8 cellular contexts compared by ENCODE assay signal in the genomic region with DNA sequence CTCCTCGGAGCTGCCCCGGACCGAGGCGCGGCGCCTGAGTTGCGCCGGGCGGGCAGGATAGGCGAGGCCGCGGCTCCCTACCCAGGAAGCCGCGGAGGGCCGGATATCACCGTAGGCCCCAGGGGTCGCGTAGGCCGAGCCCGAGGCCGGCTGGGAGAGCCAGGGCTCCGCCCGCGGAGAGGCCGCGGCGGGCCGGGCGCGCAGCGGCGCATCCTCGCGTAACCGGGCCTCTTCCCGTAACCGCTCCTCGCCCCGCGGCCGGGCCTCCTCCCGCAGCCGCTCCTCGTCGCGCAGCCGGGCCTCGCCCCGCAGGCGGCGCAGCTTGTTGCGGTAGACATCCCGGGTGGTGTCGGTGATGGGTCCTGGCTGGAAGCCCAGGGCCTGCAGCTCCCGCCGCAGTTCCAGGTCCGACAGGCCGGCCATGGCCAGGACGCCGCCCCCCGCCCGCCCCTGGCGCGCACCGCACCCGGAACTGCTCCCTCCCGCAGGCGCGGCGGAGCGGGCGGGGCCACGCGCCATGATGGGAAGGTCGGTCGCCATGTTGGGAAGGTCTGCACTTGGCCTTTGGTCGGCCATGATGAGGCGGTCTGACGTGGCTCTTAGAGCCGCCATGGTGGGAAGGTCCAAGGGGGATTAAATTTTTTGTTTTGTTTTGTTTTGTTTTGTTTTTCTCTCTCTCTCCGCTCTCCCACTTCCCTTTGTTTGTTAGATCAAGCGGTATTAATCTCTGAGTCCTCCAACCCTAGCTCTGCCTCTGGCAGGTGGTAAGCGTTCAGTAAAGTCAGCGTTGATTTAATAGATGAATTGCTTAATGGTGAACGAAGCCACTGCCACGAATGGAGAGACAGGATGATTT. TPM values are rescaled to one million over a fixed set of nuclear protein-coding genes. Genes with fewer than 3 reads are reported as not detected.
DNase-seq lines count a peak whose midpoint lies in the region; ATAC-seq, FAIRE-seq and TF ChIP-seq lines count a peak whose summit lies in the region.

Gene LEMD2 (minus strand): TSS at position 437 of the 856 bp plus-strand sequence. CDS start 14 bp downstream, at position 423.

- H3K27ac Mint-ChIP-seq in WTC11 (peak within 1 kb of the TSS; percentile 86), immature natural killer cell (peak within 1 kb of the TSS; percentile 95 to 99 (median 98))

- peaks cover 12% of the 10 kb centered on the region for H3K36me3 ChIP-seq in bronchial epithelial cell (ENCODE audit: control insufficient read depth, insufficient read depth, low read length)

- H3K4me1 Mint-ChIP-seq in WTC11 (peaks cover 81% of the 10 kb centered on the region), immature natural killer cell (peaks cover 46 to 52% of the 10 kb centered on the region in 2 donors)

- H3K4me3 ChIP-seq in AG04449 (ENCODE audit: low read depth, low read length) = peak within 1 kb of the TSS; percentile 75
- peak within 1 kb of the TSS; percentile 59 for H3K4me3 ChIP-seq in bronchial epithelial cell (ENCODE audit: low read depth, low read length)

- H3K36me3 Mint-ChIP-seq in WTC11 (peaks cover 8% of the 10 kb centered on the region), immature natural killer cell (peaks cover 1 to 11% (median 7%) of the 10 kb centered on the region in 3 donors)

- DNase-seq in AG04449 (ENCODE audit: low read depth, low spot score) (peak; percentile 47), NCI-H226 (peak; percentile 85), WTC11 (ENCODE audit: low spot score) (peak; percentile 91), bronchial epithelial cell (ENCODE audit: low read depth) (peak; percentile 76), immature natural killer cell (peak; percentile 90 to 91 (median 91)), smooth muscle cell of the brain vasculature (ENCODE audit: low read depth, low spot score) (peak; percentile 88)

- peaks cover 2% of the 10 kb centered on the region for H3K27me3 ChIP-seq in bronchial epithelial cell (ENCODE audit: control insufficient read depth, insufficient read depth, low read length)

- no peaks in the 10 kb centered on the region for H3K27me3 Mint-ChIP-seq in WTC11 (ENCODE audit: low read depth)
- H3K27me3 Mint-ChIP-seq in immature natural killer cell (ENCODE audit: low read depth in 3 of 3) = peaks cover 0 to 10% (median 6%) of the 10 kb centered on the region in 3 donors

- CTCF ChIA-PET in AG04449 (lab: Yijun Ruan, JAX) = interaction anchor here (1.2 to 12.9 kb wide), 5 partner anchors 18 to 374 kb away, joined by 3 to 231 read pairs (median 4); no protein-coding TSS in a partner anchor
- CTCF ChIA-PET in WTC11 (lab: Charles Lee) = interaction anchor here (1.0 to 4.2 kb wide), 3 partner anchors 18 to 34 kb away, joined by 4 to 29 read pairs (median 8); no protein-coding TSS in a partner anchor

- H3K9me3 Mint-ChIP-seq in WTC11 = no peaks in the 10 kb centered on the region
- H3K9me3 Mint-ChIP-seq in immature natural killer cell = no peaks in the 10 kb centered on the region

- TF ChIP-seq CTCF in AG04449 (IDR thresholded peaks at IDR 0.05; ENCODE audit: insufficient read depth, low read length, missing control alignments) (no peak), WTC11 (IDR thresholded peaks at IDR 0.05) (no peak), bronchial epithelial cell (IDR thresholded peaks at IDR 0.05; ENCODE audit: insufficient read depth, low read length, severe bottlenecking) (peak; percentile 20)

- no peak for FAIRE-seq in bronchial epithelial cell (lab: Jason Lieb, UNC)

- peak; percentile 85 for ATAC-seq in GM18907 (IDR thresholded peaks at IDR 0.05; ENCODE audit: unreplicated experiment)
- ATAC-seq in HG03139 (IDR thresholded peaks at IDR 0.05; ENCODE audit: unreplicated experiment) = peak; percentile 65
- ATAC-seq in WTC11 = peak; percentile 81

- peak within 1 kb of the TSS; percentile 86 for H3K4me3 Mint-ChIP-seq in WTC11
- peak within 1 kb of the TSS; percentile 91 to 98 (median 95) for H3K4me3 Mint-ChIP-seq in immature natural killer cell

- POLR2A ChIA-PET in AG04449 (lab: Yijun Ruan, JAX) = interaction anchor here (0.7 to 2.6 kb wide), 6 partner anchors 16 to 141 kb away, joined by 3 to 15 read pairs (median 4); no protein-coding TSS in a partner anchor
- POLR2A ChIA-PET in WTC11 (lab: Charles Lee) = interaction anchor here (1.3 to 1.4 kb wide), 2 partner anchors 10 to 77 kb away, joined by 4 read pairs; partner anchors contain the start of gene UQCC2

TF ChIP-seq in WTC11, 78 proteins besides CTCF, POLR2A, EP300 and RAD21 (continues in another document):
- no peak for TF ChIP-seq SOX15 (CRISPR knock-in tag; IDR thresholded peaks at IDR 0.05)
- TF ChIP-seq ZNF138 (CRISPR knock-in tag; conservative IDR thresholded peaks at IDR 0.05) = no peak
- TF ChIP-seq, protein P1, sequence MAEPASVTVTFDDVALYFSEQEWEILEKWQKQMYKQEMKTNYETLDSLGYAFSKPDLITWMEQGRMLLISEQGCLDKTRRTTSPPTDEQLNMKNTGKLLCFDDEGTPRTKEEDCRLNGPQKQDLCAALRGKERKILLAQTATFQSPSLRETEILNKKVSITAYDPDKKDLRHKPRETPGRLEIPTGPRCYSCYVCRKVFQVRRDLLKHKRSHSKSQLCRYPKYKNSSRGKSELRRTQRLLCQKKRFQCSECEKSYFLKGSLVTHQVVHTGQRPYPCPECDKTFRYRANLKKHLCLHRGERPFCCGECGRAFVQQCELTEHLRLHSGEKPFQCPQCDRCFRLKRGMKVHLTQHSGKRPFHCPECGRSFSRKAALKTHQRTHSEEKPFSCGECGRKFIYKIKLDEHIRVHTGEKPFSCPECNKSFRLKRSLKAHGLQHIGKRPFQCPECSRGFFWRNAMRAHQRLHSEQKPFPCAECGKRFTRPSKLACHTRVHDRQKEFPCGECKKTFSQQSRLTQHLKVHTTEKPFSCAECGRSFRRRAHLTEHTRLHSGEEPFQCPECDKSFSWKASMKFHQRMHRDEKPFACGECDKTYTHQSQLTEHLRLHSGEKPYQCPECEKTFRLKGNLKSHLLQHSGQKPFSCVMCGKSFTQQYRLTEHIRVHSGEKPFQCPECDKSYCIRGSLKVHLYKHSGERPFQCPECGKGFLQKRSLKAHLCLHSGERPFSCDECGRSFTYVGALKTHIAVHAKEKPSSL (CRISPR knock-in tag; conservative IDR thresholded peaks at IDR 0.05) = no peak
- TF ChIP-seq, protein P2, sequence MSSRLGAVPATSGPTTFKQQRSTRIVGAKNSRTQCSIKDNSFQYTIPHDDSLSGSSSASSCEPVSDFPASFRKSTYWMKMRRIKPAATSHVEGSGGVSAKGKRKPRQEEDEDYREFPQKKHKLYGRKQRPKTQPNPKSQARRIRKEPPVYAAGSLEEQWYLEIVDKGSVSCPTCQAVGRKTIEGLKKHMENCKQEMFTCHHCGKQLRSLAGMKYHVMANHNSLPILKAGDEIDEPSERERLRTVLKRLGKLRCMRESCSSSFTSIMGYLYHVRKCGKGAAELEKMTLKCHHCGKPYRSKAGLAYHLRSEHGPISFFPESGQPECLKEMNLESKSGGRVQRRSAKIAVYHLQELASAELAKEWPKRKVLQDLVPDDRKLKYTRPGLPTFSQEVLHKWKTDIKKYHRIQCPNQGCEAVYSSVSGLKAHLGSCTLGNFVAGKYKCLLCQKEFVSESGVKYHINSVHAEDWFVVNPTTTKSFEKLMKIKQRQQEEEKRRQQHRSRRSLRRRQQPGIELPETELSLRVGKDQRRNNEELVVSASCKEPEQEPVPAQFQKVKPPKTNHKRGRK (CRISPR knock-in tag; IDR thresholded peaks at IDR 0.05; ENCODE audit: borderline replicate concordance) = no peak
- TF ChIP-seq ZNF416 (CRISPR knock-in tag; IDR thresholded peaks at IDR 0.05) = peak; percentile 46; the same call in 1 of the 2 replicates
- peak; percentile 38; the same call in 1 of the 2 replicates for TF ChIP-seq FOXK1 (CRISPR knock-in tag; IDR thresholded peaks at IDR 0.05)
- TF ChIP-seq, protein P3, sequence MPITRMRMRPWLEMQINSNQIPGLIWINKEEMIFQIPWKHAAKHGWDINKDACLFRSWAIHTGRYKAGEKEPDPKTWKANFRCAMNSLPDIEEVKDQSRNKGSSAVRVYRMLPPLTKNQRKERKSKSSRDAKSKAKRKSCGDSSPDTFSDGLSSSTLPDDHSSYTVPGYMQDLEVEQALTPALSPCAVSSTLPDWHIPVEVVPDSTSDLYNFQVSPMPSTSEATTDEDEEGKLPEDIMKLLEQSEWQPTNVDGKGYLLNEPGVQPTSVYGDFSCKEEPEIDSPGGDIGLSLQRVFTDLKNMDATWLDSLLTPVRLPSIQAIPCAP (CRISPR knock-in tag; IDR thresholded peaks at IDR 0.05) = no peak
- no peak for TF ChIP-seq ZNF671 (CRISPR knock-in tag; IDR thresholded peaks at IDR 0.05)
- TF ChIP-seq, protein P4, sequence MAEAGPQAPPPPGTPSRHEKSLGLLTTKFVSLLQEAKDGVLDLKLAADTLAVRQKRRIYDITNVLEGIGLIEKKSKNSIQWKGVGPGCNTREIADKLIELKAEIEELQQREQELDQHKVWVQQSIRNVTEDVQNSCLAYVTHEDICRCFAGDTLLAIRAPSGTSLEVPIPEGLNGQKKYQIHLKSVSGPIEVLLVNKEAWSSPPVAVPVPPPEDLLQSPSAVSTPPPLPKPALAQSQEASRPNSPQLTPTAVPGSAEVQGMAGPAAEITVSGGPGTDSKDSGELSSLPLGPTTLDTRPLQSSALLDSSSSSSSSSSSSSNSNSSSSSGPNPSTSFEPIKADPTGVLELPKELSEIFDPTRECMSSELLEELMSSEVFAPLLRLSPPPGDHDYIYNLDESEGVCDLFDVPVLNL (CRISPR knock-in tag; IDR thresholded peaks at IDR 0.05; ENCODE audit: borderline replicate concordance, low read depth) = 0 out of 2 replicates have a peak, but pooled peaks have one; percentile 42
- TF ChIP-seq RORB (CRISPR knock-in tag; IDR thresholded peaks at IDR 0.05) = no peak
- TF ChIP-seq CREB1 (CRISPR knock-in tag; IDR thresholded peaks at IDR 0.05) = no peak
- no peak for TF ChIP-seq ATF6 (CRISPR knock-in tag; IDR thresholded peaks at IDR 0.05)

RNA-seq across cellular contexts. Expression of gene LEMD2, which starts in this region (rescaled TPM):
- 46.6 to 62.9 TPM (median 48.2 TPM) in 3 replicates for total RNA-seq in WTC11 (2021)
- total RNA-seq in bronchial epithelial cell = 62.6 and 66.9 TPM in 2 replicates
- 10 to 100 TPM; 22.6 to 39.8 (median 23.6) TPM for polyA plus RNA-seq in immature natural killer cell

Comparison
In these comparisons a context has a peak if more than half of its experiments do, and no peak if none do; other contexts are left out.
1. Peak in every context shown above with its lines: DNase-seq, ATAC-seq and H3K4me3 ChIP-seq.